ENCODE assay signal across 20 cellular contexts in genomic region chr7:129388353-129389098, GRCh38. TPM values are rescaled to one million over a fixed set of nuclear protein-coding genes. Genes with fewer than 3 reads are reported as not detected.
"Had no signal": no experiment of that assay in that cellular context is flagged by ENCODE, and none has a peak within 500 bp of the region (broad histone marks: within the 10 kb centered on the region; RNA-seq: fewer than 3 reads in every experiment).

No MANE protein-coding gene starts in this region.

- ATAC-seq: activated CD4-positive, alpha-beta T cell treated with anti-CD3 and anti-CD28 coated beads for 36 hours; activated T-cell treated with anti-CD3 and anti-CD28 coated beads, Interleukin-2, amount 50 U/mL, for 72 hours; gastroesophageal sphincter; heart right ventricle; naive thymus-derived CD8-positive, alpha-beta T cell; right cardiac atrium; stimulated activated naive CD8-positive, alpha-beta T cell treated with anti-CD3 and anti-CD28 coated beads, Interleukin-15, Interleukin-2, amounts not matched to agents 100 U/mL and 50 U/mL, for 24 hours had no signal

- H3K4me1 Mint-ChIP-seq: activated B cell treated with CpG ODN at 0.5 μM for 24 hours; activated naive CD4-positive, alpha-beta T cell treated with anti-CD3 and anti-CD28 coated beads, Interleukin-2, amount 50 U/mL, for 24 hours; central memory CD8-positive, alpha-beta T cell; mesothelial cell of epicardium; naive thymus-derived CD8-positive, alpha-beta T cell had no signal

- H3K27me3 Mint-ChIP-seq: activated B cell treated with CpG ODN at 0.5 μM for 24 hours; activated CD4-positive, alpha-beta T cell treated with anti-CD3 and anti-CD28 coated beads for 36 hours; activated naive CD4-positive, alpha-beta T cell treated with anti-CD3 and anti-CD28 coated beads, Interleukin-2, amount 50 U/mL, for 24 hours; central memory CD8-positive, alpha-beta T cell; naive thymus-derived CD8-positive, alpha-beta T cell had no signal

- H3K4me3 ChIP-seq: colonic mucosa, esophagus squamous epithelium, gastroesophageal sphincter, heart right ventricle, left ventricle myocardium inferior, prostate gland had no signal

- DNase-seq: activated B cell treated with CpG ODN at 0.5 μM for 24 hours; activated CD4-positive, alpha-beta T cell treated with anti-CD3 and anti-CD28 coated beads for 36 hours; activated CD4-positive, alpha-beta T cell treated with anti-CD3 and anti-CD28 coated beads, Interleukin-2, amount 50 U/mL, for 48 hours; activated effector memory CD4-positive, alpha-beta T cell treated with Interleukin-2 at 50 U/mL for 16 hours; activated T-cell treated with anti-CD3 and anti-CD28 coated beads, Interleukin-2, amount 50 U/mL, for 72 hours; brain microvascular endothelial cell; colonic mucosa; esophagus squamous epithelium; heart right ventricle; left ventricle myocardium inferior; naive thymus-derived CD8-positive, alpha-beta T cell; right cardiac atrium; stimulated activated CD4-positive, alpha-beta T cell treated with anti-CD3 and anti-CD28 coated beads, Interleukin-4, amount 100 ng/mL, for 4 hours; stimulated activated naive CD8-positive, alpha-beta T cell treated with anti-CD3 and anti-CD28 coated beads, Interleukin-15, Interleukin-2, amounts not matched to agents 100 U/mL and 50 U/mL, for 24 hours had no signal

- H3K27ac Mint-ChIP-seq: activated B cell treated with CpG ODN at 0.5 μM for 24 hours; activated CD4-positive, alpha-beta T cell treated with anti-CD3 and anti-CD28 coated beads for 36 hours; activated naive CD4-positive, alpha-beta T cell treated with anti-CD3 and anti-CD28 coated beads, Interleukin-2, amount 50 U/mL, for 24 hours; activated T-cell treated with anti-CD3 and anti-CD28 coated beads, Interleukin-2, amount 50 U/mL, for 72 hours; mesothelial cell of epicardium; naive thymus-derived CD8-positive, alpha-beta T cell; T-helper 1 cell treated with Interleukin-12 subunit alpha and Interleukin-12 subunit beta and Interleukin-4 antibody, amounts not matched to agents 30 μg/mL and 1 μg/mL, for 36 hours had no signal

- H3K27ac ChIP-seq: brain microvascular endothelial cell, colonic mucosa, esophagus squamous epithelium, gastroesophageal sphincter, heart right ventricle, left ventricle myocardium inferior, prostate gland had no signal

- H3K9me3 ChIP-seq: colonic mucosa, esophagus squamous epithelium, gastroesophageal sphincter, heart right ventricle, left ventricle myocardium inferior, prostate gland had no signal

- H3K4me3 Mint-ChIP-seq: activated B cell treated with CpG ODN at 0.5 μM for 24 hours; activated CD4-positive, alpha-beta T cell treated with anti-CD3 and anti-CD28 coated beads for 36 hours; activated naive CD4-positive, alpha-beta T cell treated with anti-CD3 and anti-CD28 coated beads, Interleukin-2, amount 50 U/mL, for 24 hours; activated T-cell treated with anti-CD3 and anti-CD28 coated beads, Interleukin-2, amount 50 U/mL, for 72 hours; central memory CD8-positive, alpha-beta T cell; mesothelial cell of epicardium; naive thymus-derived CD8-positive, alpha-beta T cell; T-helper 1 cell treated with Interleukin-12 subunit alpha and Interleukin-12 subunit beta and Interleukin-4 antibody, amounts not matched to agents 30 μg/mL and 1 μg/mL, for 36 hours had no signal

- H3K4me1 ChIP-seq: colonic mucosa, esophagus squamous epithelium, prostate gland had no signal

- H3K9me3 Mint-ChIP-seq: activated B cell treated with CpG ODN at 0.5 μM for 24 hours; activated naive CD4-positive, alpha-beta T cell treated with anti-CD3 and anti-CD28 coated beads, Interleukin-2, amount 50 U/mL, for 24 hours; activated T-cell treated with anti-CD3 and anti-CD28 coated beads, Interleukin-2, amount 50 U/mL, for 72 hours; central memory CD8-positive, alpha-beta T cell; mesothelial cell of epicardium; naive thymus-derived CD8-positive, alpha-beta T cell; T-helper 1 cell treated with Interleukin-12 subunit alpha and Interleukin-12 subunit beta and Interleukin-4 antibody, amounts not matched to agents 30 μg/mL and 1 μg/mL, for 36 hours had no signal

- H3K36me3 ChIP-seq: brain microvascular endothelial cell, colonic mucosa, prostate gland had no signal

- H3K27me3 ChIP-seq: brain microvascular endothelial cell, colonic mucosa, esophagus squamous epithelium, gastroesophageal sphincter, heart right ventricle had no signal

RNA-seq across cellular contexts. Expression of gene STRIP2, which starts 45.7 kb away (rescaled TPM):
- polyA plus RNA-seq: naive thymus-derived CD8-positive, alpha-beta T cell had no signal
